11 cellular contexts compared by ENCODE assay signal in the genomic region with DNA sequence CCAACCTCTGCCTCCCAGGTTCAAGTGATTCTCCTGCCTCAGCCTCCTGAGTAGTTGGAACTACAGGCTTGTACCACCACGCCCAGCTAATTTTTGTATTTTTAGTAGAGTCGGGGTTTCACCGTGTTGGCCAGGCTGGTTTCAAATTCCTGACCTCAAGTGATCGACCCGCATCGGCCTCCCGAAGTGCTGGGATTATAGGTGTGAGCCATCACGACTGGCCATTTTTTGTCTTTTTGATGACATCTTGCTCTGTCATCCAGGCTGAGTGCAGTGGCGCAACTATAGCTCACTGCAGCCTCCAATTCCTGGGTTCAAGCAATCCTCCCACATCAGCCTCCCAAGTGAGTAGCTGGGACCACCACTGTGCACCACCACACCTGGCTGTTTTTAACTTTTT. TPM values are rescaled to one million over a fixed set of nuclear protein-coding genes. Genes with fewer than 3 reads are reported as not detected.
"Had no signal": no experiment of that assay in that cellular context is flagged by ENCODE, and none has a peak within 500 bp of the region (broad histone marks: within the 10 kb centered on the region; RNA-seq: fewer than 3 reads in every experiment).

No MANE protein-coding gene starts in this region.

RNA-seq across cellular contexts. Expression of a gene that starts 21.4 kb away (rescaled TPM):
- total RNA-seq: HT-29, K562, LHCN-M2, MCF 10A, NCI-H460, PC-3, Peyer's patch, Right ventricle myocardium inferior, RPMI7951 had no signal
- polyA plus RNA-seq: IgD-negative memory B cell, K562 had no signal

RNA-seq across cellular contexts. Expression of a gene that starts 49.1 kb away (rescaled TPM):
- polyA plus RNA-seq: IgD-negative memory B cell had no signal

RNA-seq across cellular contexts. Expression of a gene that starts 57.3 kb away (rescaled TPM):
- total RNA-seq: LHCN-M2, NCI-H460, Right ventricle myocardium inferior, RPMI7951, SJCRH30 had no signal
- polyA plus RNA-seq: IgD-negative memory B cell, K562 had no signal
